8 cellular contexts compared by ENCODE assay signal in the genomic region with DNA sequence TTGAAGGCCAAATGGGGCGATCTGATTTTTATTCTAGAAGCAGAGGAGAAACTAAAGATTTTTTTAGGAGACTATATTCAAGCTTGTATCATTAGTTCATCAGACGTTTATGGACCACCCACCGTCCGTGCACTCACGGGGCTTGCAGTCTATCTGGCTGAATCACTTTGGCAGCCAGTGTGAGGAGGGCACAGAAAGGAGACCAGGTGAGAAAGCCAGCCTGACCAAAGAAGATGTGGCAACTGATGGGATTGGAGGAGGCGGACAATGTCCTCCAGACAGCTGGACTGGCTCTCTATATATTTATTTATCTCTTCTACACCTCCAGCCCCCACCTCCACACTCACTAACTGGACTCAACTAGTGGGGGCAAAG. TPM values are rescaled to one million over a fixed set of nuclear protein-coding genes. Genes with fewer than 3 reads are reported as not detected.
DNase-seq lines count a peak whose midpoint lies in the region; ATAC-seq and TF ChIP-seq lines count a peak whose summit lies in the region.

No MANE protein-coding gene starts in this region.

- TF ChIP-seq CTCF in stomach (IDR thresholded peaks at IDR 0.05): no peak

- H3K36me3 ChIP-seq in stomach: peaks cover 16 to 33% (median 19%) of the 10 kb centered on the region in 4 donors

- 13 to 24% (median 17%) methylated on average over 6 of the region's 6 CpGs for WGBS in stomach, 5 donors

- peak overlapping the region; percentile 94 for H3K4me3 Mint-ChIP-seq in activated CD4-positive, alpha-beta memory T cell treated with anti-CD3 and anti-CD28 coated beads, Interleukin-2, amount 10 ng/mL, durations not matched to agents 7 days and 5 days

- CTCF ChIA-PET in activated CD4-positive, alpha-beta memory T cell treated with anti-CD3 and anti-CD28 coated beads, Interleukin-2, amount 10 ng/mL, durations not matched to agents 7 days and 5 days (lab: Charles Lee): interaction anchor here (1.1 to 3.5 kb wide), 8 partner anchors 9 to 295 kb away, joined by 3 to 22 read pairs (median 6); partner anchors contain the start of genes CDC20, MED8 and SZT2

- no peaks in the 10 kb centered on the region for H3K27me3 ChIP-seq in stomach

- TF ChIP-seq EP300 in stomach (IDR thresholded peaks at IDR 0.05): no peak

- intact Hi-C loops in stomach (cut with DNase I; ENCODE audit: low total_unique reads): no loop called here

- H3K4me1 ChIP-seq in stomach: peaks cover 26 to 69% (median 40%) of the 10 kb centered on the region in 4 donors

- H3K4me3 ChIP-seq in iPS-18c (ENCODE audit: insufficient read depth, low read depth, low read length) (peak overlapping the region; percentile 58; the same call in 1 of the 2 replicates), stomach (peak overlapping the region; percentile 75 to 88 (median 82))

- no peak for TF ChIP-seq POLR2A in stomach (IDR thresholded peaks at IDR 0.05)

- peak overlapping the region; percentile 85 for H3K27ac Mint-ChIP-seq in activated CD4-positive, alpha-beta memory T cell treated with anti-CD3 and anti-CD28 coated beads, Interleukin-2, amount 10 ng/mL, durations not matched to agents 7 days and 5 days

- no peaks in the 10 kb centered on the region for H3K9me3 ChIP-seq in iPS-18c (ENCODE audit: control insufficient read depth, insufficient read depth, low read length)
- no peaks in the 10 kb centered on the region for H3K9me3 ChIP-seq in stomach

- peak overlapping the region; percentile 93 to 98 (median 97) for H3K27ac ChIP-seq in stomach

- H3K4me1 Mint-ChIP-seq in activated CD4-positive, alpha-beta memory T cell treated with anti-CD3 and anti-CD28 coated beads, Interleukin-2, amount 10 ng/mL, durations not matched to agents 7 days and 5 days: peaks cover 48% of the 10 kb centered on the region

- H3K9me3 Mint-ChIP-seq in activated CD4-positive, alpha-beta memory T cell treated with anti-CD3 and anti-CD28 coated beads, Interleukin-2, amount 10 ng/mL, durations not matched to agents 7 days and 5 days: no peaks in the 10 kb centered on the region

- DNase-seq in NCI-H748 (lab: John Stamatoyannopoulos, UW; ENCODE audit: unreplicated experiment) (peak; percentile 76), NCI-H748 treated with DMSO at 0.1 percent for 48 hours (lab: John Stamatoyannopoulos, UW) (no peak), stomach (no peak), NCI-H1694 treated with DMSO at 0.1 percent for 48 hours (lab: John Stamatoyannopoulos, UW) (no peak)
- no peak for DNase-seq in activated CD4-positive, alpha-beta memory T cell treated with anti-CD3 and anti-CD28 coated beads, Interleukin-2, amount 10 ng/mL, durations not matched to agents 7 days and 5 days

- ATAC-seq in GM21367 (IDR thresholded peaks at IDR 0.05; ENCODE audit: unreplicated experiment) (no peak), HG03378 (IDR thresholded peaks at IDR 0.05; ENCODE audit: unreplicated experiment) (no peak)

- peaks cover 26% of the 10 kb centered on the region for H3K36me3 Mint-ChIP-seq in activated CD4-positive, alpha-beta memory T cell treated with anti-CD3 and anti-CD28 coated beads, Interleukin-2, amount 10 ng/mL, durations not matched to agents 7 days and 5 days (ENCODE audit: low read depth)

- no peaks in the 10 kb centered on the region for H3K27me3 Mint-ChIP-seq in activated CD4-positive, alpha-beta memory T cell treated with anti-CD3 and anti-CD28 coated beads, Interleukin-2, amount 10 ng/mL, durations not matched to agents 7 days and 5 days

- POLR2A ChIA-PET in activated CD4-positive, alpha-beta memory T cell treated with anti-CD3 and anti-CD28 coated beads, Interleukin-2, amount 10 ng/mL, durations not matched to agents 7 days and 5 days (lab: Charles Lee): interaction anchor here (0.6 to 3.3 kb wide), 17 partner anchors 8 to 607 kb away, joined by 3 to 73 read pairs (median 3); partner anchors contain the start of genes C1orf50, CDC20, IPO13 and KDM4A

RNA-seq across cellular contexts. Expression of gene ELOVL1, which starts 0.8 kb away (rescaled TPM):
- 10 to 100 TPM; 71.8 to 74.1 TPM for total RNA-seq in activated CD4-positive, alpha-beta memory T cell treated with anti-CD3 and anti-CD28 coated beads, Interleukin-2, amount 10 ng/mL, durations not matched to agents 7 days and 5 days
- total RNA-seq in stomach: 100 to 1,000 TPM in 1 of 5 donors, 10 to 100 TPM in 3, 1 to 10 TPM in 1; 7.6 to 109 (median 36.8) TPM
- 10 to 100 TPM; 35.6 to 83.8 (median 74.6) TPM for polyA plus RNA-seq in stomach

RNA-seq across cellular contexts. Expression of gene CDC20, which starts 9.9 kb away (rescaled TPM):
- 100 to 1,000 TPM; 130 to 141 TPM for total RNA-seq in activated CD4-positive, alpha-beta memory T cell treated with anti-CD3 and anti-CD28 coated beads, Interleukin-2, amount 10 ng/mL, durations not matched to agents 7 days and 5 days
- 10 to 100 TPM in 2 of 5 donors, 1 to 10 TPM in 3; 1.8 to 22.3 (median 7.9) TPM for total RNA-seq in stomach
- 10 to 100 TPM; 11.1 to 31.4 (median 11.3) TPM for polyA plus RNA-seq in stomach

RNA-seq across cellular contexts. Expression of gene MED8, which starts 21.0 kb away (rescaled TPM):
- 10 to 100 TPM; 35.6 to 36.9 TPM for total RNA-seq in activated CD4-positive, alpha-beta memory T cell treated with anti-CD3 and anti-CD28 coated beads, Interleukin-2, amount 10 ng/mL, durations not matched to agents 7 days and 5 days
- total RNA-seq in stomach: 10 to 100 TPM in 4 of 5 donors, 1 to 10 TPM in 1; 5.8 to 52.2 (median 29.6) TPM
- 10 to 100 TPM; 28.3 to 46.1 (median 30.6) TPM for polyA plus RNA-seq in stomach

RNA-seq across cellular contexts. Expression of gene SZT2, which starts 21.1 kb away (rescaled TPM):
- 10 to 100 TPM; 55.6 to 57.8 TPM for total RNA-seq in activated CD4-positive, alpha-beta memory T cell treated with anti-CD3 and anti-CD28 coated beads, Interleukin-2, amount 10 ng/mL, durations not matched to agents 7 days and 5 days
- 10 to 100 TPM; 49.6 to 69.3 (median 56.7) TPM for total RNA-seq in stomach
- 10 to 100 TPM in 1 of 3 donors, 1 to 10 TPM in 2; 4.9 to 10.2 (median 9.3) TPM for polyA plus RNA-seq in stomach

RNA-seq across cellular contexts. Expression of gene MPL, which starts 31.0 kb away (rescaled TPM):
- not detected for total RNA-seq in activated CD4-positive, alpha-beta memory T cell treated with anti-CD3 and anti-CD28 coated beads, Interleukin-2, amount 10 ng/mL, durations not matched to agents 7 days and 5 days
- total RNA-seq in stomach: not detected
- polyA plus RNA-seq in stomach: not detected

Comparison
In these comparisons a context has a peak if more than half of its experiments do, and no peak if none do; other contexts are left out.
1. RNA of gene CDC20, which starts 9.9 kb away (total RNA-seq): 130 to 141 TPM in activated CD4-positive, alpha-beta memory T cell treated with anti-CD3 and anti-CD28 coated beads, Interleukin-2, amount 10 ng/mL, durations not matched to agents 7 days and 5 days; 1.8 to 22.3 TPM in stomach; every median in the first group is over 4 times any median in the second.